In genomic region chr12:52082668-52082987, GRCh38 we compare ENCODE assay signal across 1 cellular context.
TF ChIP-seq lines count a peak whose summit lies in the region.

No MANE protein-coding gene starts in this region.

TF ChIP-seq in HepG2, 621 proteins besides CTCF, POLR2A, EP300 and RAD21:
- TF ChIP-seq ZBTB14 (CRISPR knock-in tag; IDR thresholded peaks at IDR 0.05) (no peak), ZSCAN29 (CRISPR knock-in tag; conservative IDR thresholded peaks at IDR 0.05) (0 out of 2 replicates have a peak, but pooled peaks have one; percentile 7), ZNF501 (CRISPR knock-in tag; IDR thresholded peaks at IDR 0.05) (0 out of 2 replicates have a peak, but pooled peaks have one; percentile 6), MYC (CRISPR knock-in tag; IDR thresholded peaks at IDR 0.05; ENCODE audit: borderline replicate concordance) (0 out of 2 replicates have a peak, but pooled peaks have one; percentile 10), HCFC1 (IDR thresholded peaks at IDR 0.05; ENCODE audit: low read depth, low read length) (0 out of 2 replicates have a peak, but pooled peaks have one; percentile 14)
- TF ChIP-seq, protein P1, sequence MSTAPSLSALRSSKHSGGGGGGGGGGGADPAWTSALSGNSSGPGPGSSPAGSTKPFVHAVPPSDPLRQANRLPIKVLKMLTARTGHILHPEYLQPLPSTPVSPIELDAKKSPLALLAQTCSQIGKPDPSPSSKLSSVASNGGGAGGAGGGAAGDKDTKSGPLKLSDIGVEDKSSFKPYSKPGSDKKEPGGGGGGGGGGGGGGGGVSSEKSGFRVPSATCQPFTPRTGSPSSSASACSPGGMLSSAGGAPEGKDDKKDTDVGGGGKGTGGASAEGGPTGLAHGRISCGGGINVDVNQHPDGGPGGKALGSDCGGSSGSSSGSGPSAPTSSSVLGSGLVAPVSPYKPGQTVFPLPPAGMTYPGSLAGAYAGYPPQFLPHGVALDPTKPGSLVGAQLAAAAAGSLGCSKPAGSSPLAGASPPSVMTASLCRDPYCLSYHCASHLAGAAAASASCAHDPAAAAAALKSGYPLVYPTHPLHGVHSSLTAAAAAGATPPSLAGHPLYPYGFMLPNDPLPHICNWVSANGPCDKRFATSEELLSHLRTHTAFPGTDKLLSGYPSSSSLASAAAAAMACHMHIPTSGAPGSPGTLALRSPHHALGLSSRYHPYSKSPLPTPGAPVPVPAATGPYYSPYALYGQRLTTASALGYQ (CRISPR knock-in tag; IDR thresholded peaks at IDR 0.05), result no peak
